In genomic region chr6:13724174-13724573, GRCh38 we compare ENCODE assay signal across 13 cellular contexts. TPM values are rescaled to one million over a fixed set of nuclear protein-coding genes. Genes with fewer than 3 reads are reported as not detected.
DNase-seq lines count a peak whose midpoint lies in the region; ATAC-seq, FAIRE-seq and TF ChIP-seq lines count a peak whose summit lies in the region.
"Had no signal": no experiment of that assay in that cellular context is flagged by ENCODE, and none has a peak within 500 bp of the region (broad histone marks: within the 10 kb centered on the region; RNA-seq: fewer than 3 reads in every experiment).

No MANE protein-coding gene starts in this region.

- POLR2A ChIA-PET in HEK293T (lab: Yijun Ruan, JAX) = interaction anchor here (1.2 kb wide), 1 partner anchor 12 kb away, joined by 5 read pairs; the partner anchor contains the start of gene RANBP9

- peaks cover 21% of the 10 kb centered on the region for H3K4me1 Mint-ChIP-seq in HFFc6 (ENCODE audit: low read depth)
- H3K4me1 Mint-ChIP-seq in T-helper 17 cell = peaks cover 41% of the 10 kb centered on the region

- ATAC-seq in T-helper 17 cell (no peak), GM21515 (IDR thresholded peaks at IDR 0.05; ENCODE audit: unreplicated experiment) (no peak), GM18520 (IDR thresholded peaks at IDR 0.05; ENCODE audit: unreplicated experiment) (no peak)
- ATAC-seq: pancreas had no signal

- no peaks in the 10 kb centered on the region for H3K9me3 Mint-ChIP-seq in HFFc6
- H3K9me3 Mint-ChIP-seq: central memory CD8-positive, alpha-beta T cell had no signal

- DNase-seq in HFFc6 (peak; percentile 7), T-helper 17 cell (no peak), kidney tubule cell (ENCODE audit: low spot score) (peak; percentile 96), GM19239 (ENCODE audit: insufficient read length, low spot score) (no peak), HEK293T (ENCODE audit: extremely low spot score) (no peak)
- DNase-seq: COR-L47; pancreas; RPMI8226; stimulated activated CD4-positive, alpha-beta T cell treated with anti-CD3 and anti-CD28 coated beads, Interleukin-4, amount 100 ng/mL, for 4 hours had no signal

- H3K27ac Mint-ChIP-seq in HFFc6 = no peak overlapping the region
- peak overlapping the region; percentile 100 for H3K27ac Mint-ChIP-seq in T-helper 17 cell

- peaks cover 6 to 10% (median 9%) of the 10 kb centered on the region in 10 experiments; a peak in 18 of 20 replicates for H3K4me1 ChIP-seq in BLaER1 treated with 17β-estradiol and CSF1 and Interleukin-3, amounts not matched to agents 10 nM and 100 nM
- H3K4me1 ChIP-seq: pancreas had no signal

- H3K36me3 Mint-ChIP-seq in HFFc6 (ENCODE audit: low read depth) (no peaks in the 10 kb centered on the region), T-helper 17 cell (ENCODE audit: low read depth) (peaks cover 3% of the 10 kb centered on the region)

- H3K4me2 ChIP-seq in BLaER1 treated with 17β-estradiol and CSF1 and Interleukin-3, amounts not matched to agents 10 nM and 100 nM = peak overlapping the region; percentile 6 to 54 (median 27); a peak in 14 of 22 replicates

- H3K9me3 ChIP-seq in BLaER1 treated with 17β-estradiol and CSF1 and Interleukin-3, amounts not matched to agents 10 nM and 100 nM (replicated peaks in 1 of 11) = peaks cover 0 to 6% (median under 1%) of the 10 kb centered on the region in 11 experiments; a peak in 6 of 22 replicates
- H3K9me3 ChIP-seq in T-helper 17 cell (ENCODE audit: control insufficient read depth, low read length, poor library complexity, severe bottlenecking) = no peaks in the 10 kb centered on the region
- H3K9me3 ChIP-seq: pancreas had no signal

- FAIRE-seq in GM19239 (lab: Jason Lieb, UNC) = no peak
- FAIRE-seq: pancreas had no signal

- no peak overlapping the region for H3K9ac ChIP-seq in BLaER1 treated with 17β-estradiol and CSF1 and Interleukin-3, amounts not matched to agents 10 nM and 100 nM

- CTCF ChIA-PET in HEK293T (lab: Yijun Ruan, JAX) = no interaction called here

- H3K4me3 Mint-ChIP-seq in HFFc6 = no peak overlapping the region
- peak overlapping the region; percentile 65 for H3K4me3 Mint-ChIP-seq in T-helper 17 cell
- H3K4me3 Mint-ChIP-seq: central memory CD8-positive, alpha-beta T cell had no signal

- no peak for TF ChIP-seq CTCF in HFFc6 (IDR thresholded peaks at IDR 0.05)

- H3K27me3 ChIP-seq in BLaER1 treated with 17β-estradiol and CSF1 and Interleukin-3, amounts not matched to agents 10 nM and 100 nM = no peaks in the 10 kb centered on the region
- H3K27me3 ChIP-seq: pancreas had no signal

- no peak overlapping the region for H3K27ac ChIP-seq in BLaER1 treated with 17β-estradiol and CSF1 and Interleukin-3, amounts not matched to agents 10 nM and 100 nM
- H3K27ac ChIP-seq: pancreas had no signal

- H3K27me3 Mint-ChIP-seq in HFFc6 (ENCODE audit: insufficient read depth) (no peaks in the 10 kb centered on the region; the same call in 1 of the 2 replicates), T-helper 17 cell (no peaks in the 10 kb centered on the region)
- H3K27me3 Mint-ChIP-seq: central memory CD8-positive, alpha-beta T cell had no signal

- no peaks in the 10 kb centered on the region for H3K36me3 ChIP-seq in BLaER1 treated with 17β-estradiol and CSF1 and Interleukin-3, amounts not matched to agents 10 nM and 100 nM
- H3K36me3 ChIP-seq: pancreas had no signal

- H3K4me3 ChIP-seq in BLaER1 treated with 17β-estradiol and CSF1 and Interleukin-3, amounts not matched to agents 10 nM and 100 nM = no peak overlapping the region
- H3K4me3 ChIP-seq: pancreas had no signal

- H4K20me1 ChIP-seq in BLaER1 treated with 17β-estradiol and CSF1 and Interleukin-3, amounts not matched to agents 10 nM and 100 nM = no peaks in the 10 kb centered on the region

TF ChIP-seq in HEK293T, 16 proteins besides CTCF, POLR2A, EP300 and RAD21:
- TF ChIP-seq NFRKB (IDR thresholded peaks at IDR 0.05) (no peak), FOXA1 (IDR thresholded peaks at IDR 0.05) (no peak), LEF1 (IDR thresholded peaks at IDR 0.05; ENCODE audit: borderline replicate concordance) (no peak), HDGF (IDR thresholded peaks at IDR 0.05; ENCODE audit: borderline replicate concordance) (no peak), TARDBP (IDR thresholded peaks at IDR 0.05) (no peak), BHLHE40 (IDR thresholded peaks at IDR 0.05; ENCODE audit: borderline replicate concordance) (no peak), FOXM1 (IDR thresholded peaks at IDR 0.05; ENCODE audit: borderline replicate concordance) (no peak), FOXK2 (IDR thresholded peaks at IDR 0.05) (no peak)

RNA-seq across cellular contexts. Expression of gene RANBP9, which starts 12.5 kb away (rescaled TPM):
- 10 to 100 TPM; 37.7 to 42.3 (median 40.8) TPM for total RNA-seq in HFFc6 (2021; fragmentation: NEBNext Ultra II Directional; extraction: Animal tissue kit (Norgen Biotek cat#: 25700))
- 10 to 100 TPM; 74.4 to 99.9 TPM for total RNA-seq in T-helper 17 cell

Comparison
In these comparisons a context has a peak if more than half of its experiments do, and no peak if none do; other contexts are left out.
1. DNase-seq: peak in HFFc6 (single experiment) and kidney tubule cell (single experiment); none in T-helper 17 cell (0 of 3), GM19239 (single experiment) and HEK293T (single experiment).